In genomic region chr14:73613046-73613383, GRCh38 we compare ENCODE assay signal across 10 cellular contexts. TPM values are rescaled to one million over a fixed set of nuclear protein-coding genes. Genes with fewer than 3 reads are reported as not detected.
DNase-seq lines count a peak whose midpoint lies in the region; TF ChIP-seq lines count a peak whose summit lies in the region.
"Had no signal": no experiment of that assay in that cellular context is flagged by ENCODE, and none has a peak within 500 bp of the region (broad histone marks: within the 10 kb centered on the region; RNA-seq: fewer than 3 reads in every experiment).

No MANE protein-coding gene starts in this region.

- no TSS peak for BruUV-seq in OCI-LY7 (replicated peaks; lab: Mats Ljungman, UMichigan)

- H3K4me2 ChIP-seq in OCI-LY7 (ENCODE audit: low read length) = peak overlapping the region; percentile 20; the same call in 1 of the 2 replicates

- no peak overlapping the region for H3K27ac ChIP-seq in OCI-LY7 (ENCODE audit: low read depth, low read length, poor library complexity, severe bottlenecking)
- H3K27ac ChIP-seq: C4-2B had no signal

- no peak overlapping the region for H2AFZ ChIP-seq in OCI-LY7 (ENCODE audit: low read length)

- H3K4me1 ChIP-seq in OCI-LY7 (ENCODE audit: insufficient read depth, low read length, poor library complexity, severe bottlenecking) = no peaks in the 10 kb centered on the region

- no peaks in the 10 kb centered on the region for H3K36me3 Mint-ChIP-seq in nephron (ENCODE audit: low read depth)

- H3K9me3 Mint-ChIP-seq in nephron = peaks cover 4% of the 10 kb centered on the region

- no peak for TF ChIP-seq CTCF in OCI-LY7 (conservative IDR thresholded peaks at IDR 0.05; ENCODE audit: low read length)
- TF ChIP-seq CTCF in epithelial cell of esophagus (IDR thresholded peaks at IDR 0.05; ENCODE audit: insufficient read depth, low read depth, low read length, missing control alignments) = no peak
- no peak for TF ChIP-seq CTCF in nephron (IDR thresholded peaks at IDR 0.05; ENCODE audit: unreplicated experiment in 3 of 3)

- no peaks in the 10 kb centered on the region for H3K79me2 ChIP-seq in OCI-LY7 (ENCODE audit: insufficient read depth, low read depth, low read length)

- H3K27me3 Mint-ChIP-seq in nephron (ENCODE audit: low read depth) = peaks cover 24% of the 10 kb centered on the region

- POLR2A ChIA-PET in OCI-LY7 (lab: Charles Lee) = interaction anchor here (0.6 kb wide), 1 partner anchor 317 kb away, joined by 4 read pairs; no protein-coding TSS in a partner anchor

- H3K36me3 ChIP-seq in OCI-LY7 (ENCODE audit: insufficient read depth, low read length) = no peaks in the 10 kb centered on the region

- peak overlapping the region in 2 of 3 experiments; percentile 81 to 83 for H3K27ac Mint-ChIP-seq in nephron

- H3K4me3 ChIP-seq in OCI-LY7 (ENCODE audit: low read depth, low read length, poor library complexity, severe bottlenecking) = no peak overlapping the region
- peak overlapping the region; percentile 47 for H3K4me3 ChIP-seq in epithelial cell of esophagus (ENCODE audit: low read length)

- H4K20me1 ChIP-seq in OCI-LY7 (ENCODE audit: insufficient read depth, low read length) = no peaks in the 10 kb centered on the region

- no peaks in the 10 kb centered on the region for H3K9me2 ChIP-seq in OCI-LY7 (ENCODE audit: insufficient read depth, low read length)

- CTCF ChIA-PET in OCI-LY7 (lab: Charles Lee; ENCODE audit: unreplicated experiment) = no interaction called here

- H3K9me3 ChIP-seq in OCI-LY7 (ENCODE audit: low read length) = no peaks in the 10 kb centered on the region

- intact Hi-C loops in OCI-LY7 (cut with micrococcal nuclease; ENCODE audit: unreplicated experiment) = no loop called here

- no peaks in the 10 kb centered on the region for H3K4me1 Mint-ChIP-seq in nephron

- DNase-seq in NCI-H2171 treated with DMSO at 0.1 percent for 48 hours (lab: John Stamatoyannopoulos, UW) (peak; percentile 30), NCI-H2171 (lab: John Stamatoyannopoulos, UW) (no peak), OCI-LY7 (ENCODE audit: low spot score) (no peak), epithelial cell of esophagus (ENCODE audit: low read depth) (no peak), hepatic stellate cell (ENCODE audit: low spot score) (no peak), occipital lobe (lab: John Stamatoyannopoulos, UW) (no peak)
- no peak for DNase-seq in activated effector memory CD4-positive, alpha-beta T cell treated with Interleukin-2 at 50 U/mL for 16 hours

- peak overlapping the region; percentile 90 to 92 (median 92) for H3K4me3 Mint-ChIP-seq in nephron

RNA-seq across cellular contexts. Expression of gene ACOT6, which starts 0.7 kb away (rescaled TPM):
- total RNA-seq in OCI-LY7 (2014; rRNA removed; shearing (Covaris generic)) = not detected in 2 replicates
- total RNA-seq in OCI-LY7 (2022) (not detected in 2 replicates), occipital lobe (not detected)
- total RNA-seq: activated CD8-positive, alpha-beta memory T cell treated with anti-CD3 and anti-CD28 coated beads for 36 hours had no signal

RNA-seq across cellular contexts. Expression of gene ACOT4, which starts 21.3 kb away (rescaled TPM):
- not detected in 2 replicates for total RNA-seq in OCI-LY7 (2014; rRNA removed; shearing (Covaris generic))
- total RNA-seq in OCI-LY7 (2022) = not detected in 2 replicates
- total RNA-seq in occipital lobe = 1.7 TPM

RNA-seq across cellular contexts. Expression of gene DNAL1, which starts 31.8 kb away (rescaled TPM):
- 5.6 and 6.7 TPM in 2 replicates for total RNA-seq in OCI-LY7 (2014; rRNA removed; shearing (Covaris generic))
- total RNA-seq in OCI-LY7 (2022) (7.5 and 9.4 TPM in 2 replicates), occipital lobe (30.6 TPM)

RNA-seq across cellular contexts. Expression of gene ACOT2, which starts 44.0 kb away (rescaled TPM):
- 11.7 and 13.5 TPM in 2 replicates for total RNA-seq in OCI-LY7 (2014; rRNA removed; shearing (Covaris generic))
- total RNA-seq in OCI-LY7 (2022) (6.8 and 7.9 TPM in 2 replicates), occipital lobe (36.0 TPM)

RNA-seq across cellular contexts. Expression of gene HEATR4, which starts 54.3 kb away (rescaled TPM):
- total RNA-seq in OCI-LY7 (2014; rRNA removed; shearing (Covaris generic)) = not detected in 2 replicates
- total RNA-seq in OCI-LY7 (2022) = not detected in 2 replicates
- total RNA-seq in occipital lobe = 1.4 TPM
- total RNA-seq: activated CD8-positive, alpha-beta memory T cell treated with anti-CD3 and anti-CD28 coated beads for 36 hours had no signal
